25 cellular contexts compared by ENCODE assay signal in genomic region chr18:35983818-35984217, GRCh38.
DNase-seq lines count a peak whose midpoint lies in the region; ATAC-seq, FAIRE-seq and TF ChIP-seq lines count a peak whose summit lies in the region.
"Had no signal": no experiment of that assay in that cellular context is flagged by ENCODE, and none has a peak within 500 bp of the region (broad histone marks: within the 10 kb centered on the region; RNA-seq: fewer than 3 reads in every experiment).

No MANE protein-coding gene starts in this region.

- no peak for ATAC-seq in stimulated activated naive B cell treated with anti-CD40 and anti-IgM and Interleukin-4, amounts not matched to agents 10 μg/mL and 1 μg/mL and 100 μg/mL, for 72 hours (replicated peaks)
- ATAC-seq: CD8-positive, alpha-beta T cell; gastroesophageal sphincter; natural killer cell treated with Interleukin-12 subunit alpha and Interleukin-12 subunit beta and Interleukin-15 and Interleukin-18, amount 100 ng/mL, for 72 hours had no signal

- H3K9me3 ChIP-seq in MG63: no peaks in the 10 kb centered on the region
- H3K9me3 ChIP-seq: gastroesophageal sphincter had no signal

- no peaks in the 10 kb centered on the region for H3K9me3 Mint-ChIP-seq in stimulated activated naive B cell treated with anti-CD40 and anti-IgM and Interleukin-4, amounts not matched to agents 10 μg/mL and 1 μg/mL and 100 μg/mL, for 72 hours
- H3K9me3 Mint-ChIP-seq: natural killer cell treated with Interleukin-12 subunit alpha and Interleukin-12 subunit beta and Interleukin-15 and Interleukin-18, amount 100 ng/mL, for 72 hours had no signal

- H3K36me3 Mint-ChIP-seq in stimulated activated naive B cell treated with anti-CD40 and anti-IgM and Interleukin-4, amounts not matched to agents 10 μg/mL and 1 μg/mL and 100 μg/mL, for 72 hours: peaks cover 27 to 45% of the 10 kb centered on the region in 2 donors

- no peaks in the 10 kb centered on the region for H3K27me3 Mint-ChIP-seq in stimulated activated naive B cell treated with anti-CD40 and anti-IgM and Interleukin-4, amounts not matched to agents 10 μg/mL and 1 μg/mL and 100 μg/mL, for 72 hours
- H3K27me3 Mint-ChIP-seq: natural killer cell treated with Interleukin-12 subunit alpha and Interleukin-12 subunit beta and Interleukin-15 and Interleukin-18, amount 100 ng/mL, for 72 hours; progenitor cell of endocrine pancreas had no signal

- H3K27me3 ChIP-seq in bronchial epithelial cell (ENCODE audit: control insufficient read depth, insufficient read depth, low read length) (no peaks in the 10 kb centered on the region), MG63 (no peaks in the 10 kb centered on the region)
- H3K27me3 ChIP-seq: gastroesophageal sphincter had no signal

- TF ChIP-seq CTCF in bronchial epithelial cell (IDR thresholded peaks at IDR 0.05; ENCODE audit: insufficient read depth, low read length, severe bottlenecking) (no peak), RWPE1 (conservative IDR thresholded peaks at IDR 0.05; ENCODE audit: low read depth) (no peak)

- H3K4me3 ChIP-seq in bronchial epithelial cell (ENCODE audit: low read depth, low read length) (no peak overlapping the region), MG63 (no peak overlapping the region)
- H3K4me3 ChIP-seq: gastroesophageal sphincter had no signal

- no peak overlapping the region for H3K4me3 Mint-ChIP-seq in stimulated activated naive B cell treated with anti-CD40 and anti-IgM and Interleukin-4, amounts not matched to agents 10 μg/mL and 1 μg/mL and 100 μg/mL, for 72 hours
- H3K4me3 Mint-ChIP-seq: CD8-positive, alpha-beta T cell; natural killer cell treated with Interleukin-12 subunit alpha and Interleukin-12 subunit beta and Interleukin-15 and Interleukin-18, amount 100 ng/mL, for 72 hours had no signal

- H3K36me3 ChIP-seq in bronchial epithelial cell (ENCODE audit: control insufficient read depth, insufficient read depth, low read length) (no peaks in the 10 kb centered on the region), MG63 (peaks cover 23% of the 10 kb centered on the region)

- CTCF ChIA-PET in RWPE1 (lab: Yijun Ruan, JAX): no interaction called here

- POLR2A ChIA-PET in RWPE1 (lab: Yijun Ruan, JAX; ENCODE audit: low non-redundant PET): no interaction called here

- peak; percentile 74 for DNase-seq in AG08395 (ENCODE audit: low spot score)
- peak; percentile 65 for DNase-seq in HS-5 (ENCODE audit: low read depth)
- DNase-seq in bronchial epithelial cell (ENCODE audit: low read depth): peak; percentile 48
- DNase-seq in iris pigment epithelial cell (ENCODE audit: low read depth): peak; percentile 73
- no peak for DNase-seq in MG63
- DNase-seq in stimulated activated naive B cell treated with anti-CD40 and anti-IgM and Interleukin-4, amounts not matched to agents 10 μg/mL and 1 μg/mL and 100 μg/mL, for 72 hours: no peak
- no peak for DNase-seq in RWPE1 (ENCODE audit: low spot score)
- DNase-seq in HTR-8/SVneo (ENCODE audit: insufficient read length, low spot score): no peak
- DNase-seq: activated CD4-positive, alpha-beta T cell treated with anti-CD3 and anti-CD28 coated beads, Interleukin-2, amount 50 U/mL, for 4 hours; activated gamma-delta T cell; amygdala; CD8-positive, alpha-beta T cell; cerebellar nuclear complex; NCI-H1105; NCI-H774; OCI-M1; SIG-M5; small intestine; stimulated activated CD4-positive, alpha-beta T cell treated with anti-CD3 and anti-CD28 coated beads, Interleukin-4, amount 100 ng/mL, for 24 hours; T-helper 2 cell; WERI-Rb-1 had no signal

- no peak overlapping the region for H3K27ac ChIP-seq in RWPE1
- H3K27ac ChIP-seq: gastroesophageal sphincter, WERI-Rb-1 had no signal

- FAIRE-seq in bronchial epithelial cell (lab: Jason Lieb, UNC): peak; percentile 28
- no peak for FAIRE-seq in HTR-8/SVneo (lab: Jason Lieb, UNC)
- FAIRE-seq: A204.1, small intestine had no signal

- H3K27ac Mint-ChIP-seq in stimulated activated naive B cell treated with anti-CD40 and anti-IgM and Interleukin-4, amounts not matched to agents 10 μg/mL and 1 μg/mL and 100 μg/mL, for 72 hours: no peak overlapping the region
- H3K27ac Mint-ChIP-seq: CD8-positive, alpha-beta T cell; natural killer cell treated with Interleukin-12 subunit alpha and Interleukin-12 subunit beta and Interleukin-15 and Interleukin-18, amount 100 ng/mL, for 72 hours; progenitor cell of endocrine pancreas had no signal

- no peaks in the 10 kb centered on the region for H3K4me1 Mint-ChIP-seq in stimulated activated naive B cell treated with anti-CD40 and anti-IgM and Interleukin-4, amounts not matched to agents 10 μg/mL and 1 μg/mL and 100 μg/mL, for 72 hours

Comparison
In these comparisons a context has a peak if more than half of its experiments do, and no peak if none do; other contexts are left out.
1. DNase-seq: peak in AG08395 (single experiment), HS-5 (single experiment), bronchial epithelial cell (single experiment) and iris pigment epithelial cell (single experiment); none in MG63 (single experiment), stimulated activated naive B cell treated with anti-CD40 and anti-IgM and Interleukin-4, amounts not matched to agents 10 μg/mL and 1 μg/mL and 100 μg/mL, for 72 hours (single experiment), RWPE1 (single experiment) and HTR-8/SVneo (single experiment).